In the genomic region with DNA sequence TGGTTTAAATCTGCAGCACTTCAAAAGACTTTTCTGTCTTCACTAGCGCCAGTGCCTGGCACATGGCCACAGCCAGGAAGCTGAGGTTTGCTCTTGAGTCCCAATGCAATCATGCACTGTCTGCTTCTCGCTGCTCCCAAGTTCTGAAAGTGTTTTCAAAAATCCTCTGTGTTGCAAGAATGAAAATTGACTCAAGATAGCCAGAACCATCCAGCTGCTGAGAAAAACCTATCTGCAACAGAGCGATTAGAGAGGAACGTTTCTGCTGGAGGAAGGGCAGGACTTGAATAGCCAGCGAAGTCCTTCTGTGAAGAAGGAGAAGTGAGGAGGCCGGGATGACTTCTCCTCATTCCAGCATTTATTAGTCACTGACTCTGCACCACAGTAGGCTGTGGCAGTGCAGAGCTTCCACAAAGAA, we compare ENCODE assay signal across 11 cellular contexts.
DNase-seq lines count a peak whose midpoint lies in the region; ATAC-seq and TF ChIP-seq lines count a peak whose summit lies in the region.
"Had no signal": no experiment of that assay in that cellular context is flagged by ENCODE, and none has a peak within 500 bp of the region (broad histone marks: within the 10 kb centered on the region; RNA-seq: fewer than 3 reads in every experiment).

No MANE protein-coding gene starts in this region.

- no peak for TF ChIP-seq POLR2A in breast epithelium (IDR thresholded peaks at IDR 0.05)

- POLR2A ChIA-PET in MCF 10A (lab: Yijun Ruan, JAX) = no interaction called here

- H3K36me3 ChIP-seq in breast epithelium = no peaks in the 10 kb centered on the region
- no peaks in the 10 kb centered on the region for H3K36me3 ChIP-seq in aorta (ENCODE audit: control insufficient read depth in 1 of 2, insufficient read depth in 2 of 2, low read length in 1 of 2)
- H3K36me3 ChIP-seq in lower lobe of right lung = no peaks in the 10 kb centered on the region

- DNase-seq in breast epithelium (ENCODE audit: low spot score in 2 of 2) = peak in 1 of 2 donors; percentile 25
- no peak for DNase-seq in MCF 10A (ENCODE audit: unreplicated experiment)
- peak; percentile 77 for DNase-seq in astrocyte of the spinal cord (ENCODE audit: low read depth, low spot score)
- peak; percentile 49 for DNase-seq in hepatic stellate cell (ENCODE audit: low spot score)
- peak in 1 of 2 donors; percentile 47 for DNase-seq in aorta
- no peak for DNase-seq in osteocyte (ENCODE audit: extremely low spot score, unreplicated experiment)
- DNase-seq in progenitor cell of endocrine pancreas (ENCODE audit: low spot score, unreplicated experiment) = no peak
- no peak for DNase-seq in lower lobe of right lung
- DNase-seq: activated naive CD8-positive, alpha-beta T cell treated with anti-CD3 and anti-CD28 coated beads, Interleukin-2, amount 10 ng/mL, durations not matched to agents 7 days and 5 days; NCI-H146 had no signal

- 65 to 66% methylated on average over 6 of the region's 6 CpGs for WGBS in aorta, 2 donors

- H3K9me3 Mint-ChIP-seq in MCF 10A (ENCODE audit: unreplicated experiment) = peaks cover 13% of the 10 kb centered on the region
- H3K9me3 Mint-ChIP-seq in osteocyte (ENCODE audit: unreplicated experiment) = peaks cover 8% of the 10 kb centered on the region
- no peaks in the 10 kb centered on the region for H3K9me3 Mint-ChIP-seq in progenitor cell of endocrine pancreas (ENCODE audit: low read depth)
- H3K9me3 Mint-ChIP-seq: activated naive CD8-positive, alpha-beta T cell treated with anti-CD3 and anti-CD28 coated beads, Interleukin-2, amount 10 ng/mL, durations not matched to agents 7 days and 5 days had no signal

- TF ChIP-seq CTCF in breast epithelium (IDR thresholded peaks at IDR 0.05) (no peak), MCF 10A (IDR thresholded peaks at IDR 0.05; ENCODE audit: unreplicated experiment) (no peak), astrocyte of the spinal cord (IDR thresholded peaks at IDR 0.05; ENCODE audit: low read depth, low read length) (no peak), osteocyte (IDR thresholded peaks at IDR 0.05) (no peak), progenitor cell of endocrine pancreas (IDR thresholded peaks at IDR 0.05; ENCODE audit: unreplicated experiment) (no peak), lower lobe of right lung (IDR thresholded peaks at IDR 0.05) (no peak)

- H3K36me3 Mint-ChIP-seq in MCF 10A (ENCODE audit: insufficient read depth, unreplicated experiment) (no peaks in the 10 kb centered on the region), osteocyte (ENCODE audit: unreplicated experiment) (no peaks in the 10 kb centered on the region), progenitor cell of endocrine pancreas (ENCODE audit: insufficient read depth) (no peaks in the 10 kb centered on the region)
- H3K36me3 Mint-ChIP-seq: activated naive CD8-positive, alpha-beta T cell treated with anti-CD3 and anti-CD28 coated beads, Interleukin-2, amount 10 ng/mL, durations not matched to agents 7 days and 5 days; stimulated activated memory B cell treated with anti-CD40 and anti-IgM and Interleukin-4, amounts not matched to agents 10 μg/mL and 1 μg/mL and 100 μg/mL, for 72 hours had no signal

- H3K27me3 Mint-ChIP-seq in MCF 10A (ENCODE audit: insufficient read depth, unreplicated experiment) = no peaks in the 10 kb centered on the region
- H3K27me3 Mint-ChIP-seq in osteocyte (ENCODE audit: unreplicated experiment) = no peaks in the 10 kb centered on the region
- H3K27me3 Mint-ChIP-seq in progenitor cell of endocrine pancreas = peaks cover 10% of the 10 kb centered on the region
- H3K27me3 Mint-ChIP-seq: stimulated activated memory B cell treated with anti-CD40 and anti-IgM and Interleukin-4, amounts not matched to agents 10 μg/mL and 1 μg/mL and 100 μg/mL, for 72 hours had no signal

- H3K4me1 ChIP-seq in breast epithelium (no peaks in the 10 kb centered on the region), aorta (ENCODE audit: control insufficient read depth in 1 of 2, insufficient read depth in 2 of 2, low read length in 2 of 2) (no peaks in the 10 kb centered on the region), lower lobe of right lung (no peaks in the 10 kb centered on the region)

- peak overlapping the region; percentile 25 to 66 for H3K27ac ChIP-seq in breast epithelium
- no peak overlapping the region for H3K27ac ChIP-seq in aorta (ENCODE audit: low read depth in 1 of 2, low read length in 2 of 2)
- H3K27ac ChIP-seq in lower lobe of right lung = no peak overlapping the region

- no peaks in the 10 kb centered on the region for H3K27me3 ChIP-seq in breast epithelium
- no peaks in the 10 kb centered on the region for H3K27me3 ChIP-seq in aorta (ENCODE audit: control insufficient read depth in 1 of 2, insufficient read depth in 2 of 2, low read length in 1 of 2)
- H3K27me3 ChIP-seq in lower lobe of right lung (ENCODE audit: low read depth) = no peaks in the 10 kb centered on the region

- H3K27ac Mint-ChIP-seq in MCF 10A (ENCODE audit: low read depth, unreplicated experiment) = no peak overlapping the region
- H3K27ac Mint-ChIP-seq in osteocyte (ENCODE audit: unreplicated experiment) = no peak overlapping the region
- no peak overlapping the region for H3K27ac Mint-ChIP-seq in progenitor cell of endocrine pancreas
- H3K27ac Mint-ChIP-seq: activated naive CD8-positive, alpha-beta T cell treated with anti-CD3 and anti-CD28 coated beads, Interleukin-2, amount 10 ng/mL, durations not matched to agents 7 days and 5 days; stimulated activated memory B cell treated with anti-CD40 and anti-IgM and Interleukin-4, amounts not matched to agents 10 μg/mL and 1 μg/mL and 100 μg/mL, for 72 hours had no signal

- ATAC-seq in aorta (ENCODE audit: low FRiP score) (peak; percentile 41), lower lobe of right lung (no peak)
- ATAC-seq: stimulated activated memory B cell treated with anti-CD40 and anti-IgM and Interleukin-4, amounts not matched to agents 10 μg/mL and 1 μg/mL and 100 μg/mL, for 72 hours had no signal

- H3K9me3 ChIP-seq in breast epithelium (no peaks in the 10 kb centered on the region), aorta (ENCODE audit: control insufficient read depth, low read length) (no peaks in the 10 kb centered on the region), lower lobe of right lung (no peaks in the 10 kb centered on the region)

- H3K4me3 ChIP-seq in breast epithelium = peak overlapping the region in 1 of 3 donors; percentile 2
- H3K4me3 ChIP-seq in astrocyte of the spinal cord (ENCODE audit: low read depth, low read length) = no peak overlapping the region
- no peak overlapping the region for H3K4me3 ChIP-seq in aorta (ENCODE audit: low read length in 2 of 2)
- no peak overlapping the region for H3K4me3 ChIP-seq in lower lobe of right lung

- intact Hi-C loops in breast epithelium (cut with DNase I; ENCODE audit: low total_unique reads) (no loop called here), MCF 10A (cut with micrococcal nuclease) (no loop called here), aorta (cut with DNase I) (no loop called here), lower lobe of right lung (cut with DNase I) (no loop called here)

- no TSS peak for BruUV-seq in MCF 10A (replicated peaks; lab: Mats Ljungman, UMichigan)

- H3K4me1 Mint-ChIP-seq in MCF 10A (ENCODE audit: insufficient read depth, unreplicated experiment) (no peaks in the 10 kb centered on the region), osteocyte (ENCODE audit: unreplicated experiment) (peaks cover 3% of the 10 kb centered on the region), progenitor cell of endocrine pancreas (ENCODE audit: low read depth) (no peaks in the 10 kb centered on the region)
- H3K4me1 Mint-ChIP-seq: activated naive CD8-positive, alpha-beta T cell treated with anti-CD3 and anti-CD28 coated beads, Interleukin-2, amount 10 ng/mL, durations not matched to agents 7 days and 5 days had no signal

- CTCF ChIA-PET in MCF 10A (lab: Yijun Ruan, JAX) = no interaction called here

- in situ Hi-C loops in astrocyte of the spinal cord (cut with HindIII; ENCODE audit: low sequenced_read_pairs) = no loop called here

- no peak overlapping the region for H3K4me3 Mint-ChIP-seq in MCF 10A (ENCODE audit: unreplicated experiment)
- no peak overlapping the region for H3K4me3 Mint-ChIP-seq in osteocyte (ENCODE audit: unreplicated experiment)
- H3K4me3 Mint-ChIP-seq in progenitor cell of endocrine pancreas (ENCODE audit: low read depth) = no peak overlapping the region
- H3K4me3 Mint-ChIP-seq: activated naive CD8-positive, alpha-beta T cell treated with anti-CD3 and anti-CD28 coated beads, Interleukin-2, amount 10 ng/mL, durations not matched to agents 7 days and 5 days; stimulated activated memory B cell treated with anti-CD40 and anti-IgM and Interleukin-4, amounts not matched to agents 10 μg/mL and 1 μg/mL and 100 μg/mL, for 72 hours had no signal

Comparison
In these comparisons a context has a peak if more than half of its experiments do, and no peak if none do; other contexts are left out.
1. DNase-seq: peak in astrocyte of the spinal cord (single experiment) and hepatic stellate cell (single experiment); none in MCF 10A (single experiment), osteocyte (single experiment), progenitor cell of endocrine pancreas (single experiment) and lower lobe of right lung (single experiment).
2. H3K27ac ChIP-seq: peak in breast epithelium (2 of 2); none in aorta (0 of 2) and lower lobe of right lung (single experiment).